In the genomic region with DNA sequence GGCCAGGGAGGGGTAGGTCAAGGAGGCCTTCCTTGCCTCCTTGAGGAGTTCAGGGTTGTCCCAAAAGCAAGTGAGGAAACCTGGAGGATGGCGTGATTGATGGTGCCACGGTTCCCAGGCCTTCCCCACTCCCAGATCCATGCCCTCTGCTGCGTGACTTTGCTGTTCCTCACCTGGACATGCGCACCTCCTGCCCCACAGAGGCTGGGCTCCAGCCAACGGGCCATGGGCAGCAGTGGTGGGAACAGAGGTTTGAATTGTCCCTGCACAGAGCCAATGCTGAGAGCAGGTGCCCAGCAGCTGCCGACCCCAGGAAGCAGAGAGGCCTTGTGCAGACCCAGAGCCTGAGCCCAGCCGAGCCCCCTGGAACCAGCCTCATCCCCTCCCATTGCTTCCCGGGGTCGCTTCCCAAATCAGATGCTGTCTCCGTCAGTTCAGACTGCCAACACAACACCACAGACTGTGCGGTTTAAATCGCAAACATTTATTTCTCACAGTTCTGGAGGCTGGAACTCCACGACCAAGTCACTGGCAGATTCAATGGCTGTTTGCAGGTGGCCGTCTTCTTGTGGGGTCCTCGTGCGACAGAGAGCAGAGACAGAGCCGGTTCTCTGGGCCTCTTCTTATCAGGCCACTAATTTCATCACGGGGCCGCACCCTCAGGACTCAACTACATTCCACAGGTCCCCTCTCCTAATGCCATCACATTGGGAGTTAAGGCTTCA, we compare ENCODE assay signal across 37 cellular contexts. TPM values are rescaled to one million over a fixed set of nuclear protein-coding genes. Genes with fewer than 3 reads are reported as not detected.
"Had no signal": no experiment of that assay in that cellular context is flagged by ENCODE, and none has a peak within 500 bp of the region (broad histone marks: within the 10 kb centered on the region; RNA-seq: fewer than 3 reads in every experiment).

No MANE protein-coding gene starts in this region.

- H3K4me3 Mint-ChIP-seq: activated CD4-positive, alpha-beta memory T cell treated with anti-CD3 and anti-CD28 coated beads for 36 hours; activated CD4-positive, alpha-beta T cell treated with anti-CD3 and anti-CD28 coated beads, Interleukin-2, amount 10 ng/mL, durations not matched to agents 24 days and 14 days; activated naive CD4-positive, alpha-beta T cell treated with anti-CD3 and anti-CD28 coated beads for 36 hours; activated naive CD8-positive, alpha-beta T cell treated with anti-CD3 and anti-CD28 coated beads for 36 hours; activated T-helper 1 cell treated with anti-CD3 and anti-CD28 coated beads, Interleukin-12 subunit alpha, Interleukin-12 subunit beta, Interleukin-2, Interleukin-4 antibody, amounts not matched to agents 30 ng/mL and 10 ng/mL and 1 ng/mL, durations not matched to agents 14 hours and 24 hours and 36 hours; brain; dendritic cell treated with granulocyte-macrophage colony-stimulating factor and Interleukin-4, amounts not matched to agents 40 ng/mL and 50 ng/mL, for 4 days; endodermal cell; immature natural killer cell; nephron; stimulated activated memory B cell treated with anti-CD40 and anti-IgM and Interleukin-4, amounts not matched to agents 10 μg/mL and 1 μg/mL and 100 μg/mL, for 72 hours; stimulated activated naive CD8-positive, alpha-beta T cell treated with anti-CD3 and anti-CD28 coated beads, Interleukin-15, amount 100 ng/mL, for 72 hours had no signal

- DNase-seq: activated CD4-positive, alpha-beta memory T cell treated with anti-CD3 and anti-CD28 coated beads for 36 hours; activated CD4-positive, alpha-beta T cell treated with anti-CD3 and anti-CD28 coated beads, Interleukin-2, amount 10 ng/mL, durations not matched to agents 24 days and 14 days; activated CD4-positive, CD25-positive, alpha-beta regulatory T cell treated with anti-CD3 and anti-CD28 coated beads, Interleukin-2, amount 50 U/mL, for 72 hours; activated CD8-positive, alpha-beta memory T cell treated with anti-CD3 and anti-CD28 coated beads, Interleukin-2, amount 50 U/mL, for 4 hours; activated effector memory CD4-positive, alpha-beta T cell treated with anti-CD3 and anti-CD28 coated beads, Interleukin-2, amount 50 U/mL, for 16 hours; activated naive CD4-positive, alpha-beta T cell treated with anti-CD3 and anti-CD28 coated beads for 36 hours; activated naive CD8-positive, alpha-beta T cell treated with anti-CD3 and anti-CD28 coated beads for 36 hours; activated T-cell treated with anti-CD3 and anti-CD28 coated beads, Interleukin-2, amount 50 U/mL, for 1 hour; adrenal gland; foreskin fibroblast; head of caudate nucleus; hypothalamus; immature natural killer cell; stimulated activated CD4-positive, alpha-beta T cell treated with anti-CD3 and anti-CD28 coated beads, Interleukin-4, amount 100 ng/mL, for 24 hours; stimulated activated CD8-positive, alpha-beta memory T cell treated with anti-CD3 and anti-CD28 coated beads, Interleukin-4, amount 100 ng/mL, for 48 hours; stimulated activated naive CD8-positive, alpha-beta T cell treated with anti-CD3 and anti-CD28 coated beads, Interleukin-15, amount 100 ng/mL, for 72 hours; T-helper 2 cell; thyroid gland had no signal

- H3K27me3 Mint-ChIP-seq: activated CD4-positive, alpha-beta T cell treated with anti-CD3 and anti-CD28 coated beads, Interleukin-2, amount 10 ng/mL, durations not matched to agents 24 days and 14 days had no signal

- H3K27me3 ChIP-seq: ascending aorta, pancreas, thyroid gland, upper lobe of left lung, vagina had no signal

- H3K4me3 ChIP-seq: adrenal gland, ascending aorta, pancreas, skin epidermis, thyroid gland, upper lobe of left lung, vagina had no signal

- H3K9me3 ChIP-seq: adrenal gland, ascending aorta, pancreas, thyroid gland, vagina had no signal

- H3K36me3 ChIP-seq: adrenal gland, ascending aorta, pancreas, thyroid gland, upper lobe of left lung, vagina had no signal

- H3K4me1 Mint-ChIP-seq: activated CD4-positive, alpha-beta T cell treated with anti-CD3 and anti-CD28 coated beads, Interleukin-2, amount 10 ng/mL, durations not matched to agents 24 days and 14 days; activated naive CD8-positive, alpha-beta T cell treated with anti-CD3 and anti-CD28 coated beads for 36 hours; immature natural killer cell; stimulated activated memory B cell treated with anti-CD40 and anti-IgM and Interleukin-4, amounts not matched to agents 10 μg/mL and 1 μg/mL and 100 μg/mL, for 72 hours; stimulated activated naive CD8-positive, alpha-beta T cell treated with anti-CD3 and anti-CD28 coated beads, Interleukin-15, amount 100 ng/mL, for 72 hours had no signal

- H3K36me3 Mint-ChIP-seq: activated CD4-positive, alpha-beta memory T cell treated with anti-CD3 and anti-CD28 coated beads for 36 hours; activated naive CD8-positive, alpha-beta T cell treated with anti-CD3 and anti-CD28 coated beads for 36 hours; brain; immature natural killer cell; stimulated activated memory B cell treated with anti-CD40 and anti-IgM and Interleukin-4, amounts not matched to agents 10 μg/mL and 1 μg/mL and 100 μg/mL, for 72 hours had no signal

- H3K4me1 ChIP-seq: adrenal gland, pancreas had no signal

- FAIRE-seq: pancreas had no signal

- ATAC-seq: esophagus mucosa; left lobe of liver; pancreas; sciatic nerve; stimulated activated memory B cell treated with anti-CD40 and anti-IgM and Interleukin-4, amounts not matched to agents 10 μg/mL and 1 μg/mL and 100 μg/mL, for 72 hours; stimulated activated naive CD8-positive, alpha-beta T cell treated with anti-CD3 and anti-CD28 coated beads, Interleukin-15, amount 100 ng/mL, for 72 hours had no signal

- H3K27ac Mint-ChIP-seq: activated CD4-positive, alpha-beta memory T cell treated with anti-CD3 and anti-CD28 coated beads for 36 hours; activated CD4-positive, alpha-beta T cell treated with anti-CD3 and anti-CD28 coated beads, Interleukin-2, amount 10 ng/mL, durations not matched to agents 24 days and 14 days; activated naive CD4-positive, alpha-beta T cell treated with anti-CD3 and anti-CD28 coated beads for 36 hours; activated naive CD8-positive, alpha-beta T cell treated with anti-CD3 and anti-CD28 coated beads for 36 hours; activated T-helper 1 cell treated with anti-CD3 and anti-CD28 coated beads, Interleukin-12 subunit alpha, Interleukin-12 subunit beta, Interleukin-2, Interleukin-4 antibody, amounts not matched to agents 30 ng/mL and 10 ng/mL and 1 ng/mL, durations not matched to agents 14 hours and 24 hours and 36 hours; dendritic cell treated with granulocyte-macrophage colony-stimulating factor and Interleukin-4, amounts not matched to agents 40 ng/mL and 50 ng/mL, for 4 days; endodermal cell; immature natural killer cell; nephron; stimulated activated memory B cell treated with anti-CD40 and anti-IgM and Interleukin-4, amounts not matched to agents 10 μg/mL and 1 μg/mL and 100 μg/mL, for 72 hours; stimulated activated naive CD8-positive, alpha-beta T cell treated with anti-CD3 and anti-CD28 coated beads, Interleukin-15, amount 100 ng/mL, for 72 hours had no signal

- H3K27ac ChIP-seq: adrenal gland, ascending aorta, pancreas, skin epidermis, thyroid gland, upper lobe of left lung, vagina had no signal

- H3K9me3 Mint-ChIP-seq: immature natural killer cell, nephron had no signal

RNA-seq across cellular contexts. Expression of a gene that starts 6.2 kb away (rescaled TPM):
- total RNA-seq: activated CD4-positive, alpha-beta memory T cell treated with anti-CD3 and anti-CD28 coated beads for 36 hours; activated CD4-positive, alpha-beta T cell treated with anti-CD3 and anti-CD28 coated beads, Interleukin-2, amount 10 ng/mL, durations not matched to agents 24 days and 14 days; activated CD8-positive, alpha-beta memory T cell treated with anti-CD3 and anti-CD28 coated beads for 36 hours; activated naive CD4-positive, alpha-beta T cell treated with anti-CD3 and anti-CD28 coated beads for 36 hours; activated naive CD8-positive, alpha-beta T cell treated with anti-CD3 and anti-CD28 coated beads for 36 hours; activated T-helper 1 cell treated with anti-CD3 and anti-CD28 coated beads, Interleukin-12 subunit alpha, Interleukin-12 subunit beta, Interleukin-2, Interleukin-4 antibody, amounts not matched to agents 30 ng/mL and 10 ng/mL and 1 ng/mL, durations not matched to agents 14 hours and 24 hours and 36 hours; adrenal gland; ascending aorta; endodermal cell; esophagus mucosa; kidney epithelial cell; mesenteric fat pad; mucosa of gallbladder; pancreas; pulmonary artery endothelial cell; sciatic nerve; thyroid gland; upper lobe of left lung; vagina had no signal
- polyA plus RNA-seq: adrenal gland, immature natural killer cell, pancreas had no signal
